Comparison of ENCODE assay signal across 1 cellular context in the genomic region with DNA sequence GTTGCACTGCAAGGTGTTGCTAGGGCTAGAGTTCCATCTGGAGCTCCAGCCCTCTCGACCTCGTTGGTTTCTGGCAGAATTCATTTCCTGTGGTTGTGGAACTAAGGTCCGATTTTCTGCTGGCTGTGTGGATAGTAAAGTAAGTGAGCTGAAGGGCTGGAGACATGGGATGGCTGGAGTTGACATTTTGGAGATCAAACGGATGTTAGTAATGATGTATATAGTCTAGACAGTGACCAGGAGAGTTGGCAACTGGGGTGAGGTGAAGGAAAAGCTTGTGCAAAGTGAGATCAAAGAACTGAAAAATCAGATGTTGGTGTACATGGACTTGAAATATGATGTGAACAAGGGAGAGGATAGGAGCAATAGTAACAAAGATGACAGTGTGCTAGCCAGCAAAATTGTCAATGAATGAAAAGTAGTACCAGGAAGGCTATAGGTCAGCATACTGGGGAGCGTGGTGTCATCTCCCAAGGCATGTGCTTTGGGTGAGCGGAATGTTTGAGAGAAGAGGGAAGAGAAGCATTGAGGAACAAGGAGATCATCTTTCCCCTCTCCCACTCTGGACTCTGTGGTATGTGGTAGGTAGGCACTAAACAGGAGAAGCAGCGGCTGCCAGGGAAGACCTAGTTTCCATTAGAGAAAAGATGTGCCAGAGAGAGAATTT.
TF ChIP-seq lines count a peak whose summit lies in the region.

No MANE protein-coding gene starts in this region.

TF ChIP-seq in H1, 55 proteins besides CTCF, POLR2A, EP300 and RAD21 (continued from another document):
- TF ChIP-seq MAX (IDR thresholded peaks at IDR 0.05) = peak; percentile 41; the same call in 1 of the 2 replicates
